ENCODE assay signal across 14 cellular contexts in the genomic region with DNA sequence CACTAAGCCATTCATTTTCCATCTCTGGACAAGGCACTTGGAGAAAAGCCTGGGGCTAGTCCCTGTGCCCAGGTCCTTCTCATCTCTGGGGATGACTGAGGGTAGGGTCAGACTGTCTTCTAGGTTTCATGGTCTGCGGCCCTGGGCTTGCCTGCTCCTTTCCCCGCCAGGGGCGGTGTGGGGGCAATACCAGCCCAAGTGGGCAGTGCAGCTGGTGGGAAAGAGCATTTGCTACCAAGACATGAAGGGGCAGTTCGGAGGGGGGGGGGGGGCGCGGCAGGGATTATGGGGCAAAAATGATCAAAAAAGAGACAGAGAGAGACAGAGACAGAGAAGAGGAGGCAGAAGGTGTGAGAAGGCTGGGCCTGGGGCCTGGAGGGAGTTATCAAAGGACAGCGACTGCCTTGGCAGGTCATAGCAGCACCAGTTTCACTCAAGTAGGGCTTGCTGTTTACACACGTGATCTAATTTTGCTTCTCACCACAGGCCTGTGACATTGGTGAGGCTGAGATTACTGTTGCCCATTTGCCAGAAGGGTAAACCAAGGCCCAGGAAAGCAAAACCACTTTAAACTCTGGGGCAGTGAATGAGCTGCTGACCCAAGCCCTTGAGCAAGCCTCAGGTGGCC.
"Had no signal": no experiment of that assay in that cellular context is flagged by ENCODE, and none has a peak within 500 bp of the region (broad histone marks: within the 10 kb centered on the region; RNA-seq: fewer than 3 reads in every experiment).

No MANE protein-coding gene starts in this region.

- H3K4me3 Mint-ChIP-seq: activated CD4-positive, alpha-beta T cell treated with anti-CD3 and anti-CD28 coated beads for 36 hours; activated CD8-positive, alpha-beta T cell treated with anti-CD3 and anti-CD28 coated beads for 36 hours; activated naive CD8-positive, alpha-beta T cell treated with anti-CD3 and anti-CD28 coated beads, Interleukin-2, amount 10 ng/mL, durations not matched to agents 7 days and 5 days; naive B cell; stimulated activated naive CD8-positive, alpha-beta T cell treated with anti-CD3 and anti-CD28 coated beads, Interleukin-15, amount 100 ng/mL, for 72 hours had no signal

- H3K27me3 Mint-ChIP-seq: activated CD8-positive, alpha-beta T cell treated with anti-CD3 and anti-CD28 coated beads for 36 hours; stimulated activated naive CD8-positive, alpha-beta T cell treated with anti-CD3 and anti-CD28 coated beads, Interleukin-15, amount 100 ng/mL, for 72 hours had no signal

- DNase-seq: activated CD4-positive, alpha-beta T cell treated with anti-CD3 and anti-CD28 coated beads for 36 hours; activated CD8-positive, alpha-beta memory T cell treated with anti-CD3 and anti-CD28 coated beads, Interleukin-2, amount 50 U/mL, for 4 hours; activated CD8-positive, alpha-beta T cell treated with anti-CD3 and anti-CD28 coated beads for 36 hours; activated naive CD8-positive, alpha-beta T cell treated with anti-CD3 and anti-CD28 coated beads, Interleukin-2, amount 10 ng/mL, durations not matched to agents 7 days and 5 days; left ventricle myocardium superior; naive B cell; stimulated activated CD4-positive, alpha-beta T cell treated with anti-CD3 and anti-CD28 coated beads, Interleukin-15, amount 100 ng/mL, for 24 hours; stimulated activated CD4-positive, alpha-beta T cell treated with anti-CD3 and anti-CD28 coated beads, Interleukin-4, amount 100 ng/mL, for 4 hours; stimulated activated naive CD8-positive, alpha-beta T cell treated with anti-CD3 and anti-CD28 coated beads, Interleukin-15, amount 100 ng/mL, for 72 hours; T-helper 1 cell; testis; WERI-Rb-1 had no signal

- H3K27ac Mint-ChIP-seq: activated CD4-positive, alpha-beta T cell treated with anti-CD3 and anti-CD28 coated beads for 36 hours; activated CD8-positive, alpha-beta T cell treated with anti-CD3 and anti-CD28 coated beads for 36 hours; activated naive CD8-positive, alpha-beta T cell treated with anti-CD3 and anti-CD28 coated beads, Interleukin-2, amount 10 ng/mL, durations not matched to agents 7 days and 5 days; stimulated activated naive CD8-positive, alpha-beta T cell treated with anti-CD3 and anti-CD28 coated beads, Interleukin-15, amount 100 ng/mL, for 72 hours had no signal

- H3K9me3 ChIP-seq: ascending aorta, testis, uterus had no signal

- H3K27ac ChIP-seq: ascending aorta, testis, WERI-Rb-1 had no signal

- H3K4me1 Mint-ChIP-seq: activated CD4-positive, alpha-beta T cell treated with anti-CD3 and anti-CD28 coated beads for 36 hours; activated naive CD8-positive, alpha-beta T cell treated with anti-CD3 and anti-CD28 coated beads, Interleukin-2, amount 10 ng/mL, durations not matched to agents 7 days and 5 days; naive B cell; stimulated activated naive CD8-positive, alpha-beta T cell treated with anti-CD3 and anti-CD28 coated beads, Interleukin-15, amount 100 ng/mL, for 72 hours had no signal

- H3K27me3 ChIP-seq: ascending aorta, testis, uterus had no signal

- H3K9me3 Mint-ChIP-seq: activated CD8-positive, alpha-beta T cell treated with anti-CD3 and anti-CD28 coated beads for 36 hours; activated naive CD8-positive, alpha-beta T cell treated with anti-CD3 and anti-CD28 coated beads, Interleukin-2, amount 10 ng/mL, durations not matched to agents 7 days and 5 days; naive B cell; stimulated activated naive CD8-positive, alpha-beta T cell treated with anti-CD3 and anti-CD28 coated beads, Interleukin-15, amount 100 ng/mL, for 72 hours had no signal

- H3K4me1 ChIP-seq: ascending aorta had no signal

- H3K36me3 Mint-ChIP-seq: activated naive CD8-positive, alpha-beta T cell treated with anti-CD3 and anti-CD28 coated beads, Interleukin-2, amount 10 ng/mL, durations not matched to agents 7 days and 5 days; naive B cell had no signal

- H3K4me3 ChIP-seq: ascending aorta, testis, uterus had no signal

- H3K36me3 ChIP-seq: ascending aorta, uterus, WERI-Rb-1 had no signal

- ATAC-seq: activated CD4-positive, alpha-beta T cell treated with anti-CD3 and anti-CD28 coated beads for 36 hours; activated CD8-positive, alpha-beta T cell treated with anti-CD3 and anti-CD28 coated beads for 36 hours; left ventricle myocardium superior; stimulated activated naive CD8-positive, alpha-beta T cell treated with anti-CD3 and anti-CD28 coated beads, Interleukin-15, amount 100 ng/mL, for 72 hours had no signal
